In genomic region chr14:31926123-31926522, GRCh38 we compare ENCODE assay signal across 9 cellular contexts.
DNase-seq lines count a peak whose midpoint lies in the region; ATAC-seq and TF ChIP-seq lines count a peak whose summit lies in the region.
"Had no signal": no experiment of that assay in that cellular context is flagged by ENCODE, and none has a peak within 500 bp of the region (broad histone marks: within the 10 kb centered on the region; RNA-seq: fewer than 3 reads in every experiment).

No MANE protein-coding gene starts in this region.

- H3K4me1 Mint-ChIP-seq in natural killer cell = peaks cover 0 to 5% of the 10 kb centered on the region in 2 donors
- no peaks in the 10 kb centered on the region for H3K4me1 Mint-ChIP-seq in natural killer cell treated with Interleukin-12 subunit alpha and Interleukin-12 subunit beta and Interleukin-15 and Interleukin-18, amount 100 ng/mL, for 72 hours (ENCODE audit: low read depth in 2 of 2)
- H3K4me1 Mint-ChIP-seq: central memory CD8-positive, alpha-beta T cell had no signal

- intact Hi-C loops in natural killer cell (cut with micrococcal nuclease) (loop anchor here (2.0 kb wide), 2 partner anchors 327 to 635 kb away; no protein-coding TSS in a partner anchor), posterior cingulate gyrus (cut with DNase I) (loop anchor here (5.0 kb wide), 1 partner anchor 326 kb away; no protein-coding TSS in a partner anchor)

- no peak for DNase-seq in natural killer cell
- DNase-seq in natural killer cell treated with Interleukin-12 subunit alpha and Interleukin-12 subunit beta and Interleukin-15 and Interleukin-18, amount 100 ng/mL, for 72 hours (ENCODE audit: low spot score) = no peak
- DNase-seq in NCI-H748 (lab: John Stamatoyannopoulos, UW; ENCODE audit: unreplicated experiment) = peak; percentile 65
- DNase-seq in T47D (ENCODE audit: low read depth in 1 of 2, low spot score in 1 of 2) = peak; percentile 18 to 62
- DNase-seq in lung microvascular endothelial cell (ENCODE audit: low read depth in 2 of 2) = peak; percentile 69 to 70
- no peak for DNase-seq in posterior cingulate gyrus
- no peak for DNase-seq in activated T-cell treated with anti-CD3 and anti-CD28 coated beads, Interleukin-2, amount 50 U/mL, for 1 hour

- in situ Hi-C loops in T47D (cut with HindIII; ENCODE audit: low pct_unique_long_range_greater_than_20kb, low sequenced_read_pairs) = no loop called here

- H3K4me3 Mint-ChIP-seq in natural killer cell = no peak overlapping the region
- H3K4me3 Mint-ChIP-seq in natural killer cell treated with Interleukin-12 subunit alpha and Interleukin-12 subunit beta and Interleukin-15 and Interleukin-18, amount 100 ng/mL, for 72 hours = no peak overlapping the region
- H3K4me3 Mint-ChIP-seq: central memory CD8-positive, alpha-beta T cell had no signal

- no peak for ATAC-seq in natural killer cell
- no peak for ATAC-seq in natural killer cell treated with Interleukin-12 subunit alpha and Interleukin-12 subunit beta and Interleukin-15 and Interleukin-18, amount 100 ng/mL, for 72 hours
- peak; percentile 61 for ATAC-seq in HG02623 (IDR thresholded peaks at IDR 0.05; ENCODE audit: unreplicated experiment)

- H3K27me3 Mint-ChIP-seq in natural killer cell (ENCODE audit: low read depth in 2 of 2) = no peaks in the 10 kb centered on the region
- no peaks in the 10 kb centered on the region for H3K27me3 Mint-ChIP-seq in natural killer cell treated with Interleukin-12 subunit alpha and Interleukin-12 subunit beta and Interleukin-15 and Interleukin-18, amount 100 ng/mL, for 72 hours
- H3K27me3 Mint-ChIP-seq: central memory CD8-positive, alpha-beta T cell had no signal

- H3K9me3 Mint-ChIP-seq in natural killer cell = no peaks in the 10 kb centered on the region
- no peaks in the 10 kb centered on the region for H3K9me3 Mint-ChIP-seq in natural killer cell treated with Interleukin-12 subunit alpha and Interleukin-12 subunit beta and Interleukin-15 and Interleukin-18, amount 100 ng/mL, for 72 hours
- H3K9me3 Mint-ChIP-seq: central memory CD8-positive, alpha-beta T cell had no signal

- no peak overlapping the region for H3K27ac Mint-ChIP-seq in natural killer cell
- no peak overlapping the region for H3K27ac Mint-ChIP-seq in natural killer cell treated with Interleukin-12 subunit alpha and Interleukin-12 subunit beta and Interleukin-15 and Interleukin-18, amount 100 ng/mL, for 72 hours

- no peaks in the 10 kb centered on the region for H3K36me3 Mint-ChIP-seq in natural killer cell
- H3K36me3 Mint-ChIP-seq in natural killer cell treated with Interleukin-12 subunit alpha and Interleukin-12 subunit beta and Interleukin-15 and Interleukin-18, amount 100 ng/mL, for 72 hours = no peaks in the 10 kb centered on the region

- TF ChIP-seq CTCF in natural killer cell (IDR thresholded peaks at IDR 0.05) = peak; percentile 42

Comparison
In these comparisons a context has a peak if more than half of its experiments do, and no peak if none do; other contexts are left out.
1. DNase-seq: peak in NCI-H748 (single experiment), T47D (2 of 2) and lung microvascular endothelial cell (2 of 2); none in natural killer cell (single experiment), natural killer cell treated with Interleukin-12 subunit alpha and Interleukin-12 subunit beta and Interleukin-15 and Interleukin-18, amount 100 ng/mL, for 72 hours (single experiment), posterior cingulate gyrus (0 of 10) and activated T-cell treated with anti-CD3 and anti-CD28 coated beads, Interleukin-2, amount 50 U/mL, for 1 hour (single experiment).